ENCODE assay signal across 10 cellular contexts in the genomic region with DNA sequence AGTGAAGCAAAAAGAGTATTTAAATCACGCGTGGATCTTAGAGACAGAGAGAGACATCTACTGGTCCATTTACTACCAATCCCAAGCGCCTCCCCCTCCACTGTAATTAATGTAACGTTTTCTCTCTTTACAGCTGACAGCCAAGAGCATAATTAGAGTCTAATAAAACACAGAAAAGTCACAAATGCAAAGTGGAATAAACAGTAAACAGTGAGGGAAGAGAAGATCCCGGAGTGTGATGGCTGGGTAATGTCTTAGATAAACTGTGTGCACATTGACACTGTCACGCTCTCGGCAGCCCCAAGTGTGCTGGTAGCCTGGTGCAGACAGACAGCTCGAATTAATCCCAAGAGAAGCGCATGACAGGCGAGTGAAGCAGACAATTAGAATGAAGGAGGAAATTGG.
DNase-seq lines count a peak whose midpoint lies in the region; ATAC-seq and FAIRE-seq lines count a peak whose summit lies in the region.
"Had no signal": no experiment of that assay in that cellular context is flagged by ENCODE, and none has a peak within 500 bp of the region (broad histone marks: within the 10 kb centered on the region; RNA-seq: fewer than 3 reads in every experiment).

No MANE protein-coding gene starts in this region.

- peak overlapping the region; percentile 30 for H3K9ac ChIP-seq in endocrine pancreas (ENCODE audit: control insufficient read depth, insufficient read depth, low read length)

- no peaks in the 10 kb centered on the region for H3K36me3 ChIP-seq in endocrine pancreas (ENCODE audit: control insufficient read depth, insufficient read depth, low read length)

- no peaks in the 10 kb centered on the region for H3K9me3 ChIP-seq in endocrine pancreas (ENCODE audit: control insufficient read depth, low read length)

- DNase-seq in DMS53 treated with DMSO at 0.1 percent for 48 hours (lab: John Stamatoyannopoulos, UW; ENCODE audit: unreplicated experiment), result peak; percentile 15
- DNase-seq in NCI-H69 (lab: John Stamatoyannopoulos, UW), result peak; percentile 83
- peak; percentile 22 for DNase-seq in occipital lobe (lab: John Stamatoyannopoulos, UW)
- DNase-seq in NCI-H2196 treated with DMSO at 0.1 percent for 48 hours (lab: John Stamatoyannopoulos, UW; ENCODE audit: unreplicated experiment), result no peak
- DNase-seq in GM19239 (ENCODE audit: insufficient read length, low spot score), result no peak
- no peak for DNase-seq in left lobe of liver (ENCODE audit: low spot score)
- DNase-seq: EL; stimulated activated CD4-positive, alpha-beta T cell treated with anti-CD3 and anti-CD28 coated beads, Interleukin-12 subunit alpha, Interleukin-12 subunit beta, amount 100 ng/mL, for 4 hours had no signal

- ATAC-seq in GM19395 (IDR thresholded peaks at IDR 0.05; ENCODE audit: unreplicated experiment) (no peak), left lobe of liver (no peak)

- FAIRE-seq in GM19239 (lab: Jason Lieb, UNC), result no peak

- peak overlapping the region; percentile 92 for H3K4me3 ChIP-seq in endocrine pancreas (ENCODE audit: control insufficient read depth, insufficient read depth, low read length)

- no peaks in the 10 kb centered on the region for H3K27me3 ChIP-seq in endocrine pancreas (ENCODE audit: control insufficient read depth, insufficient read depth, low read length)

- no peaks in the 10 kb centered on the region for H3K4me1 ChIP-seq in endocrine pancreas (ENCODE audit: control insufficient read depth, insufficient read depth, low read length)

Comparison
In these comparisons a context has a peak if more than half of its experiments do, and no peak if none do; other contexts are left out.
1. DNase-seq: peak in DMS53 treated with DMSO at 0.1 percent for 48 hours (single experiment), NCI-H69 (single experiment) and occipital lobe (single experiment); none in NCI-H2196 treated with DMSO at 0.1 percent for 48 hours (single experiment), GM19239 (single experiment) and left lobe of liver (single experiment).